In genomic region chr3:132600614-132601013, GRCh38 we compare ENCODE assay signal across 4 cellular contexts. TPM values are rescaled to one million over a fixed set of nuclear protein-coding genes. Genes with fewer than 3 reads are reported as not detected.
"Had no signal": no experiment of that assay in that cellular context is flagged by ENCODE, and none has a peak within 500 bp of the region (broad histone marks: within the 10 kb centered on the region; RNA-seq: fewer than 3 reads in every experiment).

No MANE protein-coding gene starts in this region.

RNA-seq across cellular contexts. Expression of gene ACKR4, which starts 3.5 kb away (rescaled TPM):
- total RNA-seq: LHCN-M2, MCF 10A, PC-3 had no signal
- polyA plus RNA-seq: IgD-negative memory B cell had no signal
